In the genomic region with DNA sequence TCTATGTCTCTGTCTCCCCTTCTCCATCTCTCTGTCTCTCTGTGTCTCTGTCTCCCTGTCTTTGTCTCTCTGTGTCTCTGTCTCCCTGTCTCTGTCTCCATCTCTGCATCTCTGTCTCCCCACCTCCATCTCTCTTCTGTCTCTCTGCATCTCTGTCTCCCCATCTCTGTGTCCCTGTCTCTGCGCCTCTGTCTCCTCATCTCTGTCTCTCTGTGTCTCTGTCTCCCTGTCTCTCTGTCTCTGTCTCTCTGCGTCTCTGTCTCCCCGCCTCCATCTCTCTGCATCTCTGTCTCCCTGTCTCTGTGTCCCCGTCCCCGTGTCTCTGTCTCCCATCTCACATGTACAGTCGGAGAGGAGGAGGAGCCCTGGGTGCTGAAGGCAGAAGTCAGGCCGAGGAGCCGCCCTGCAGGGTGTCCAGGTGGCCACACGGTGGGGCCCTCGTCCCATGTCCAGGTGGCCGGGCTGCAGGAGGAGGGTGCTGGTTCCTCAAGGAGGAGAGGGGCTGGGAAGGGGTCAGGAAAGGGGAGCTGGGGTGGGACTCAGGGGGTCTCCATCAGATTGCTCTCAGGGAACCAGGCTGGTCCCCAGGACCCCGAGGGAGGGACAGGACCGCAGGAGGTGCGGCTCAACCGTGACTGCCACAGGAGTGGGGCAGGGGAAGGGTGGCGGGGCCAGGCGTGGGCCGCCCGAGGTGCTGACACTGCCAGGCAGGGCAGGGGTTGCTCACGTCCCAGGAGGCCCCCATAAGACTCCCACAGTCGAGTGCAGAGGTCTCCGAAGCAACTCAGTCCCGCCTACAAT, we compare ENCODE assay signal across 1 cellular context.
TF ChIP-seq lines count a peak whose summit lies in the region.

No MANE protein-coding gene starts in this region.

TF ChIP-seq in HepG2, 621 proteins besides CTCF, POLR2A, EP300 and RAD21 (continued from another document):
- TF ChIP-seq, protein P1, sequence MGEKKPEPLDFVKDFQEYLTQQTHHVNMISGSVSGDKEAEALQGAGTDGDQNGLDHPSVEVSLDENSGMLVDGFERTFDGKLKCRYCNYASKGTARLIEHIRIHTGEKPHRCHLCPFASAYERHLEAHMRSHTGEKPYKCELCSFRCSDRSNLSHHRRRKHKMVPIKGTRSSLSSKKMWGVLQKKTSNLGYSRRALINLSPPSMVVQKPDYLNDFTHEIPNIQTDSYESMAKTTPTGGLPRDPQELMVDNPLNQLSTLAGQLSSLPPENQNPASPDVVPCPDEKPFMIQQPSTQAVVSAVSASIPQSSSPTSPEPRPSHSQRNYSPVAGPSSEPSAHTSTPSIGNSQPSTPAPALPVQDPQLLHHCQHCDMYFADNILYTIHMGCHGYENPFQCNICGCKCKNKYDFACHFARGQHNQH (CRISPR knock-in tag; IDR thresholded peaks at IDR 0.05): peak; percentile 41; the same call in 1 of the 2 replicates
- TF ChIP-seq YY1 (IDR thresholded peaks at IDR 0.05; ENCODE audit: insufficient read depth, insufficient replicate concordance, low read depth, low read length) (peak; percentile 20), GATAD2A (CRISPR knock-in tag; IDR thresholded peaks at IDR 0.05) (0 out of 2 replicates have a peak, but pooled peaks have one; percentile 48), HIVEP1 (CRISPR knock-in tag; IDR thresholded peaks at IDR 0.05) (no peak), ZNF572 (CRISPR knock-in tag; IDR thresholded peaks at IDR 0.05) (0 out of 2 replicates have a peak, but pooled peaks have one; percentile 69), TBX2 (CRISPR knock-in tag; IDR thresholded peaks at IDR 0.05; ENCODE audit: borderline replicate concordance) (0 out of 2 replicates have a peak, but pooled peaks have one; percentile 25), ZNF788 (CRISPR knock-in tag; IDR thresholded peaks at IDR 0.05; ENCODE audit: borderline replicate concordance) (peak; percentile 62; the same call in 1 of the 2 replicates), SALL1 (CRISPR knock-in tag; IDR thresholded peaks at IDR 0.05) (peak; percentile 64), ZBTB38 (CRISPR knock-in tag; IDR thresholded peaks at IDR 0.05) (peak; percentile 56), KDM2A (CRISPR knock-in tag; IDR thresholded peaks at IDR 0.05; ENCODE audit: borderline replicate concordance, low read depth) (peak; percentile 76; the same call in 1 of the 2 replicates), SMC3 (IDR thresholded peaks at IDR 0.05; ENCODE audit: low read length) (peak; percentile 79; the same call in 1 of the 2 replicates), ZNF747 (CRISPR knock-in tag; IDR thresholded peaks at IDR 0.05; ENCODE audit: borderline replicate concordance) (0 out of 2 replicates have a peak, but pooled peaks have one; percentile 46), FOSL2 (CRISPR knock-in tag; IDR thresholded peaks at IDR 0.05) (peak; percentile 19; the same call in 1 of the 2 replicates), SNAPC2 (CRISPR knock-in tag; IDR thresholded peaks at IDR 0.05) (no peak), DR1 (CRISPR knock-in tag; IDR thresholded peaks at IDR 0.05) (no peak), MBD4 (IDR thresholded peaks at IDR 0.05; ENCODE audit: borderline replicate concordance, low read length) (no peak), ZNF431 (CRISPR knock-in tag; IDR thresholded peaks at IDR 0.05; ENCODE audit: borderline replicate concordance, low read depth) (0 out of 2 replicates have a peak, but pooled peaks have one; percentile 22), ZFP36 (IDR thresholded peaks at IDR 0.05; ENCODE audit: borderline replicate concordance, low read depth, low read length, partially characterized antibody) (peak; percentile 52), KMT2B (CRISPR knock-in tag; IDR thresholded peaks at IDR 0.05) (no peak), RELA (CRISPR knock-in tag; IDR thresholded peaks at IDR 0.05) (no peak), ELF3 (CRISPR knock-in tag; IDR thresholded peaks at IDR 0.05) (0 out of 2 replicates have a peak, but pooled peaks have one; percentile 36), SRSF4 (IDR thresholded peaks at IDR 0.05; ENCODE audit: low read depth, low read length, poor library complexity, severe bottlenecking) (no peak), GABPB1 (CRISPR knock-in tag; IDR thresholded peaks at IDR 0.05) (peak; percentile 40; the same call in 1 of the 2 replicates), NFIB (CRISPR knock-in tag; IDR thresholded peaks at IDR 0.05; ENCODE audit: borderline replicate concordance) (no peak), MIER2 (CRISPR knock-in tag; IDR thresholded peaks at IDR 0.05) (peak; percentile 63; the same call in 1 of the 2 replicates)
- TF ChIP-seq, protein P2, sequence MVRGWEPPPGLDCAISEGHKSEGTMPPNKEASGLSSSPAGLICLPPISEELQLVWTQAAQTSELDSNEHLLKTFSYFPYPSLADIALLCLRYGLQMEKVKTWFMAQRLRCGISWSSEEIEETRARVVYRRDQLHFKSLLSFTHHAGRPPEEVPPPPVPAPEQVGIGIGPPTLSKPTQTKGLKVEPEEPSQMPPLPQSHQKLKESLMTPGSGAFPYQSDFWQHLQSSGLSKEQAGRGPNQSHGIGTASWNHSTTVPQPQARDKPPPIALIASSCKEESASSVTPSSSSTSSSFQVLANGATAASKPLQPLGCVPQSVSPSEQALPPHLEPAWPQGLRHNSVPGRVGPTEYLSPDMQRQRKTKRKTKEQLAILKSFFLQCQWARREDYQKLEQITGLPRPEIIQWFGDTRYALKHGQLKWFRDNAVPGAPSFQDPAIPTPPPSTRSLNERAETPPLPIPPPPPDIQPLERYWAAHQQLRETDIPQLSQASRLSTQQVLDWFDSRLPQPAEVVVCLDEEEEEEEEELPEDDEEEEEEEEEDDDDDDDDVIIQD (CRISPR knock-in tag; IDR thresholded peaks at IDR 0.05; ENCODE audit: low read depth): no peak
- TF ChIP-seq, protein P3, sequence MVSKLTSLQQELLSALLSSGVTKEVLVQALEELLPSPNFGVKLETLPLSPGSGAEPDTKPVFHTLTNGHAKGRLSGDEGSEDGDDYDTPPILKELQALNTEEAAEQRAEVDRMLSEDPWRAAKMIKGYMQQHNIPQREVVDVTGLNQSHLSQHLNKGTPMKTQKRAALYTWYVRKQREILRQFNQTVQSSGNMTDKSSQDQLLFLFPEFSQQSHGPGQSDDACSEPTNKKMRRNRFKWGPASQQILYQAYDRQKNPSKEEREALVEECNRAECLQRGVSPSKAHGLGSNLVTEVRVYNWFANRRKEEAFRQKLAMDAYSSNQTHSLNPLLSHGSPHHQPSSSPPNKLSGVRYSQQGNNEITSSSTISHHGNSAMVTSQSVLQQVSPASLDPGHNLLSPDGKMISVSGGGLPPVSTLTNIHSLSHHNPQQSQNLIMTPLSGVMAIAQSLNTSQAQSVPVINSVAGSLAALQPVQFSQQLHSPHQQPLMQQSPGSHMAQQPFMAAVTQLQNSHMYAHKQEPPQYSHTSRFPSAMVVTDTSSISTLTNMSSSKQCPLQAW (CRISPR knock-in tag; IDR thresholded peaks at IDR 0.05): peak; percentile 45; the same call in 1 of the 2 replicates
- TF ChIP-seq, protein P4, sequence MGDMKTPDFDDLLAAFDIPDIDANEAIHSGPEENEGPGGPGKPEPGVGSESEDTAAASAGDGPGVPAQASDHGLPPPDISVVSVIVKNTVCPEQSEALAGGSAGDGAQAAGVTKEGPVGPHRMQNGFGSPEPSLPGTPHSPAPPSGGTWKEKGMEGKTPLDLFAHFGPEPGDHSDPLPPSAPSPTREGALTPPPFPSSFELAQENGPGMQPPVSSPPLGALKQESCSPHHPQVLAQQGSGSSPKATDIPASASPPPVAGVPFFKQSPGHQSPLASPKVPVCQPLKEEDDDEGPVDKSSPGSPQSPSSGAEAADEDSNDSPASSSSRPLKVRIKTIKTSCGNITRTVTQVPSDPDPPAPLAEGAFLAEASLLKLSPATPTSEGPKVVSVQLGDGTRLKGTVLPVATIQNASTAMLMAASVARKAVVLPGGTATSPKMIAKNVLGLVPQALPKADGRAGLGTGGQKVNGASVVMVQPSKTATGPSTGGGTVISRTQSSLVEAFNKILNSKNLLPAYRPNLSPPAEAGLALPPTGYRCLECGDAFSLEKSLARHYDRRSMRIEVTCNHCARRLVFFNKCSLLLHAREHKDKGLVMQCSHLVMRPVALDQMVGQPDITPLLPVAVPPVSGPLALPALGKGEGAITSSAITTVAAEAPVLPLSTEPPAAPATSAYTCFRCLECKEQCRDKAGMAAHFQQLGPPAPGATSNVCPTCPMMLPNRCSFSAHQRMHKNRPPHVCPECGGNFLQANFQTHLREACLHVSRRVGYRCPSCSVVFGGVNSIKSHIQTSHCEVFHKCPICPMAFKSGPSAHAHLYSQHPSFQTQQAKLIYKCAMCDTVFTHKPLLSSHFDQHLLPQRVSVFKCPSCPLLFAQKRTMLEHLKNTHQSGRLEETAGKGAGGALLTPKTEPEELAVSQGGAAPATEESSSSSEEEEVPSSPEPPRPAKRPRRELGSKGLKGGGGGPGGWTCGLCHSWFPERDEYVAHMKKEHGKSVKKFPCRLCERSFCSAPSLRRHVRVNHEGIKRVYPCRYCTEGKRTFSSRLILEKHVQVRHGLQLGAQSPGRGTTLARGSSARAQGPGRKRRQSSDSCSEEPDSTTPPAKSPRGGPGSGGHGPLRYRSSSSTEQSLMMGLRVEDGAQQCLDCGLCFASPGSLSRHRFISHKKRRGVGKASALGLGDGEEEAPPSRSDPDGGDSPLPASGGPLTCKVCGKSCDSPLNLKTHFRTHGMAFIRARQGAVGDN (CRISPR knock-in tag; IDR thresholded peaks at IDR 0.05): peak; percentile 56
- TF ChIP-seq, protein P5, sequence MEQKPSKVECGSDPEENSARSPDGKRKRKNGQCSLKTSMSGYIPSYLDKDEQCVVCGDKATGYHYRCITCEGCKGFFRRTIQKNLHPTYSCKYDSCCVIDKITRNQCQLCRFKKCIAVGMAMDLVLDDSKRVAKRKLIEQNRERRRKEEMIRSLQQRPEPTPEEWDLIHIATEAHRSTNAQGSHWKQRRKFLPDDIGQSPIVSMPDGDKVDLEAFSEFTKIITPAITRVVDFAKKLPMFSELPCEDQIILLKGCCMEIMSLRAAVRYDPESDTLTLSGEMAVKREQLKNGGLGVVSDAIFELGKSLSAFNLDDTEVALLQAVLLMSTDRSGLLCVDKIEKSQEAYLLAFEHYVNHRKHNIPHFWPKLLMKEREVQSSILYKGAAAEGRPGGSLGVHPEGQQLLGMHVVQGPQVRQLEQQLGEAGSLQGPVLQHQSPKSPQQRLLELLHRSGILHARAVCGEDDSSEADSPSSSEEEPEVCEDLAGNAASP (CRISPR knock-in tag; IDR thresholded peaks at IDR 0.05; ENCODE audit: borderline replicate concordance): 0 out of 2 replicates have a peak, but pooled peaks have one; percentile 51
- TF ChIP-seq, protein P6, sequence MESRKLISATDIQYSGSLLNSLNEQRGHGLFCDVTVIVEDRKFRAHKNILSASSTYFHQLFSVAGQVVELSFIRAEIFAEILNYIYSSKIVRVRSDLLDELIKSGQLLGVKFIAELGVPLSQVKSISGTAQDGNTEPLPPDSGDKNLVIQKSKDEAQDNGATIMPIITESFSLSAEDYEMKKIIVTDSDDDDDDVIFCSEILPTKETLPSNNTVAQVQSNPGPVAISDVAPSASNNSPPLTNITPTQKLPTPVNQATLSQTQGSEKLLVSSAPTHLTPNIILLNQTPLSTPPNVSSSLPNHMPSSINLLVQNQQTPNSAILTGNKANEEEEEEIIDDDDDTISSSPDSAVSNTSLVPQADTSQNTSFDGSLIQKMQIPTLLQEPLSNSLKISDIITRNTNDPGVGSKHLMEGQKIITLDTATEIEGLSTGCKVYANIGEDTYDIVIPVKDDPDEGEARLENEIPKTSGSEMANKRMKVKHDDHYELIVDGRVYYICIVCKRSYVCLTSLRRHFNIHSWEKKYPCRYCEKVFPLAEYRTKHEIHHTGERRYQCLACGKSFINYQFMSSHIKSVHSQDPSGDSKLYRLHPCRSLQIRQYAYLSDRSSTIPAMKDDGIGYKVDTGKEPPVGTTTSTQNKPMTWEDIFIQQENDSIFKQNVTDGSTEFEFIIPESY (CRISPR knock-in tag; IDR thresholded peaks at IDR 0.05): peak; percentile 31; the same call in 1 of the 2 replicates
TF ChIP-seq in HepG2: peak in this region for 44.
